In the genomic region with DNA sequence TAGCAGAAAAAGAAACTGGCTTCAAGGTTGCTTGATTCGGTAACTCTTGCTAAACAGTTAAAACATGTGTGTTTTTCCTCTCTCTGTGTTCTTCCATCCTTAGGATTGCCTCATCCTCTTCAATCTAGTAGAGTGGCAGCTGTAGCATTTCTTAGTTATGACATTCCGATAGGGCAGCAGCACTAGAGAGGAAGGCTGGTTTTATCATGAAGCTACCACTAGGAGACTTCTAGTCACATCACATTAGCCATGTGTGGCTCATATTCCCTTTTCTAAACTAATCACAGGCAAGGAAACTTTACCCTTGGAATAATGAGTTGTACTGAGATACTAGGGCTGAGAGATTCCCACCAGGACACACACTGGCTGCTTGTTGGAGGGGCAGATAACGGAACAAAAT, we compare ENCODE assay signal across 25 cellular contexts.
DNase-seq lines count a peak whose midpoint lies in the region; ATAC-seq, FAIRE-seq and TF ChIP-seq lines count a peak whose summit lies in the region.
"Had no signal": no experiment of that assay in that cellular context is flagged by ENCODE, and none has a peak within 500 bp of the region (broad histone marks: within the 10 kb centered on the region; RNA-seq: fewer than 3 reads in every experiment).

No MANE protein-coding gene starts in this region.

- no peaks in the 10 kb centered on the region for H3F3A ChIP-seq in PC-3 (ENCODE audit: low read length, unreplicated experiment)

- CTCF ChIA-PET in A549 (lab: Yijun Ruan, JAX): interaction anchor here (0.6 kb wide), 1 partner anchor 9 kb away, joined by 3 read pairs; no protein-coding TSS in a partner anchor
- CTCF ChIA-PET in PC-3 (lab: Charles Lee): no interaction called here

- no peaks in the 10 kb centered on the region for H4K20me1 ChIP-seq in PC-3 (ENCODE audit: low read length)

- POLR2A ChIA-PET in A549 (lab: Yijun Ruan, JAX): no interaction called here
- POLR2A ChIA-PET in PC-3 (lab: Charles Lee; ENCODE audit: unreplicated experiment): no interaction called here

- TF ChIP-seq CTCF in A549 (IDR thresholded peaks at IDR 0.05) (no peak), GM12872 (IDR thresholded peaks at IDR 0.05; ENCODE audit: insufficient read depth, low read depth, low read length) (peak; percentile 19; the same call in 1 of the 3 replicates), PC-3 (conservative IDR thresholded peaks at IDR 0.05; ENCODE audit: low read depth, low read length) (peak; percentile 39), epithelial cell of proximal tubule (conservative IDR thresholded peaks at IDR 0.05; ENCODE audit: low read depth, low read length) (peak; percentile 10)

- peak; percentile 54 to 58; a peak in 3 of 6 replicates for ATAC-seq in A549
- peak; percentile 43 for ATAC-seq in PC-3
- ATAC-seq: CD8-positive, alpha-beta T cell; esophagus mucosa; naive thymus-derived CD4-positive, alpha-beta T cell; T-helper 17 cell had no signal

- TF ChIP-seq RAD21 in A549 (conservative IDR thresholded peaks at IDR 0.05 in 1 of 2, IDR thresholded peaks at IDR 0.05 in 1 of 2): no peak

- H3K27me3 ChIP-seq in PC-3 (ENCODE audit: low read length): no peaks in the 10 kb centered on the region
- H3K27me3 ChIP-seq: stomach, upper lobe of left lung had no signal

- no peak for TF ChIP-seq POLR2A in A549 (IDR thresholded peaks at IDR 0.05; ENCODE audit: low read length)

- no peak overlapping the region for H3K9ac ChIP-seq in PC-3 (ENCODE audit: low read length)
- H3K9ac ChIP-seq: parathyroid adenoma had no signal

- 64% methylated on average over 3 of the region's 3 CpGs for WGBS in A549 (ENCODE audit: missing lambda C conversion rate)

- no peaks in the 10 kb centered on the region for H3K36me3 ChIP-seq in PC-3 (ENCODE audit: low read depth, low read length)
- H3K36me3 ChIP-seq: stomach, upper lobe of left lung, WERI-Rb-1 had no signal

- no peaks in the 10 kb centered on the region for H3K79me2 ChIP-seq in PC-3 (ENCODE audit: low read length)
- H3K79me2 ChIP-seq: parathyroid adenoma had no signal

- DNase-seq in A549 (ENCODE audit: low read depth in 1 of 2, low spot score in 1 of 2) (peak in 1 of 2 experiments; percentile 3), PC-3 (peak; percentile 15), epithelial cell of proximal tubule (ENCODE audit: low read depth) (no peak), NCI-H2227 (lab: John Stamatoyannopoulos, UW; ENCODE audit: unreplicated experiment) (no peak), activated gamma-delta T cell (lab: John Stamatoyannopoulos, UW) (no peak), HPDE6-E6E7 (ENCODE audit: extremely low spot score) (no peak)
- DNase-seq in stimulated activated CD4-positive, alpha-beta T cell treated with anti-CD3 and anti-CD28 coated beads, Interleukin-4, amount 100 ng/mL, for 24 hours: no peak
- DNase-seq: activated CD4-positive, alpha-beta memory T cell treated with anti-CD3 and anti-CD28 coated beads, Interleukin-2, amount 10 ng/mL, durations not matched to agents 7 days and 5 days; activated T-cell treated with anti-CD3 and anti-CD28 coated beads, Interleukin-2, amount 50 U/mL, for 48 hours; CD8-positive, alpha-beta T cell; DND-41; glutamatergic neuron; naive thymus-derived CD4-positive, alpha-beta T cell; NCI-H1417; NCI-H226; SHP77; stimulated activated CD4-positive, alpha-beta T cell treated with anti-CD3 and anti-CD28 coated beads, Interleukin-2, amount 100 ng/mL, for 24 hours; stomach; T-helper 17 cell; upper lobe of left lung; WERI-Rb-1 had no signal

- intact Hi-C loops in PC-3 (cut with micrococcal nuclease): no loop called here

- BruUV-seq in PC-3 (replicated peaks; lab: Mats Ljungman, UMichigan): no TSS peak

- no peak overlapping the region for H3K27ac ChIP-seq in A549
- H3K27ac ChIP-seq in PC-3 (ENCODE audit: low read length): no peak overlapping the region
- H3K27ac ChIP-seq: parathyroid adenoma, stomach, upper lobe of left lung, WERI-Rb-1 had no signal

- no peaks in the 10 kb centered on the region for H3K4me1 ChIP-seq in A549
- no peaks in the 10 kb centered on the region for H3K4me1 ChIP-seq in PC-3 (ENCODE audit: insufficient read depth, low read length)
- H3K4me1 ChIP-seq: parathyroid adenoma, stomach, upper lobe of left lung had no signal

- H3K4me2 ChIP-seq in A549 (no peak overlapping the region), PC-3 (ENCODE audit: low read length) (no peak overlapping the region)

- no peaks in the 10 kb centered on the region for H3K9me2 ChIP-seq in PC-3 (replicated peaks; ENCODE audit: low read length)

- no peak overlapping the region for H2AFZ ChIP-seq in PC-3 (ENCODE audit: low read length)
- H2AFZ ChIP-seq: parathyroid adenoma had no signal

- FAIRE-seq in A549 (lab: Jason Lieb, UNC): no peak
- FAIRE-seq: islet of Langerhans had no signal

- no peak for TF ChIP-seq EP300 in A549 (IDR thresholded peaks at IDR 0.05)

- H3K4me3 ChIP-seq in A549 (no peak overlapping the region), PC-3 (ENCODE audit: low read length) (no peak overlapping the region), epithelial cell of proximal tubule (ENCODE audit: low read depth, low read length) (no peak overlapping the region)
- H3K4me3 ChIP-seq: stomach, upper lobe of left lung had no signal

- H3K9me3 ChIP-seq in A549 (no peaks in the 10 kb centered on the region), PC-3 (ENCODE audit: low read length) (no peaks in the 10 kb centered on the region)
- H3K9me3 ChIP-seq: stomach, upper lobe of left lung had no signal

TF ChIP-seq in A549, 52 proteins besides CTCF, POLR2A, EP300 and RAD21:
- no peak for TF ChIP-seq EHF (CRISPR knock-in tag; IDR thresholded peaks at IDR 0.05)
- no peak for TF ChIP-seq PHF8 (IDR thresholded peaks at IDR 0.05; ENCODE audit: borderline replicate concordance, low read depth)
- TF ChIP-seq RCOR1 (IDR thresholded peaks at IDR 0.05; ENCODE audit: low read depth, low read length): no peak
- no peak for TF ChIP-seq ZC3H11A (IDR thresholded peaks at IDR 0.05)
- TF ChIP-seq POLR2AphosphoS2 (conservative IDR thresholded peaks at IDR 0.05; ENCODE audit: low read length): no peak
- TF ChIP-seq HOXB13 (CRISPR knock-in tag; IDR thresholded peaks at IDR 0.05; ENCODE audit: low read depth): no peak
- no peak for TF ChIP-seq RARB (CRISPR knock-in tag; IDR thresholded peaks at IDR 0.05)
- no peak for TF ChIP-seq CEBPB (IDR thresholded peaks at IDR 0.05)
- no peak for TF ChIP-seq ZSCAN20 (CRISPR knock-in tag; IDR thresholded peaks at IDR 0.05)
- TF ChIP-seq, protein P1, sequence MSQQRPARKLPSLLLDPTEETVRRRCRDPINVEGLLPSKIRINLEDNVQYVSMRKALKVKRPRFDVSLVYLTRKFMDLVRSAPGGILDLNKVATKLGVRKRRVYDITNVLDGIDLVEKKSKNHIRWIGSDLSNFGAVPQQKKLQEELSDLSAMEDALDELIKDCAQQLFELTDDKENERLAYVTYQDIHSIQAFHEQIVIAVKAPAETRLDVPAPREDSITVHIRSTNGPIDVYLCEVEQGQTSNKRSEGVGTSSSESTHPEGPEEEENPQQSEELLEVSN (IDR thresholded peaks at IDR 0.05; ENCODE audit: borderline replicate concordance, low read depth): no peak
- no peak for TF ChIP-seq MAFK (IDR thresholded peaks at IDR 0.05; ENCODE audit: partially characterized antibody)
- TF ChIP-seq, protein P2, sequence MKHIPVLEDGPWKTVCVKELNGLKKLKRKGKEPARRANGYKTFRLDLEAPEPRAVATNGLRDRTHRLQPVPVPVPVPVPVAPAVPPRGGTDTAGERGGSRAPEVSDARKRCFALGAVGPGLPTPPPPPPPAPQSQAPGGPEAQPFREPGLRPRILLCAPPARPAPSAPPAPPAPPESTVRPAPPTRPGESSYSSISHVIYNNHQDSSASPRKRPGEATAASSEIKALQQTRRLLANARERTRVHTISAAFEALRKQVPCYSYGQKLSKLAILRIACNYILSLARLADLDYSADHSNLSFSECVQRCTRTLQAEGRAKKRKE (CRISPR knock-in tag; IDR thresholded peaks at IDR 0.05; ENCODE audit: low read depth): no peak
- no peak for TF ChIP-seq TP53 (CRISPR knock-in tag; IDR thresholded peaks at IDR 0.05)
- no peak for TF ChIP-seq MYC (IDR thresholded peaks at IDR 0.05; ENCODE audit: borderline replicate concordance, low read length)
- no peak for TF ChIP-seq CBX8 (IDR thresholded peaks at IDR 0.05)
- no peak for TF ChIP-seq HOXB5 (CRISPR knock-in tag; IDR thresholded peaks at IDR 0.05)
- TF ChIP-seq ZFP36 (IDR thresholded peaks at IDR 0.05; ENCODE audit: borderline replicate concordance, partially characterized antibody): no peak
- TF ChIP-seq, protein P3, sequence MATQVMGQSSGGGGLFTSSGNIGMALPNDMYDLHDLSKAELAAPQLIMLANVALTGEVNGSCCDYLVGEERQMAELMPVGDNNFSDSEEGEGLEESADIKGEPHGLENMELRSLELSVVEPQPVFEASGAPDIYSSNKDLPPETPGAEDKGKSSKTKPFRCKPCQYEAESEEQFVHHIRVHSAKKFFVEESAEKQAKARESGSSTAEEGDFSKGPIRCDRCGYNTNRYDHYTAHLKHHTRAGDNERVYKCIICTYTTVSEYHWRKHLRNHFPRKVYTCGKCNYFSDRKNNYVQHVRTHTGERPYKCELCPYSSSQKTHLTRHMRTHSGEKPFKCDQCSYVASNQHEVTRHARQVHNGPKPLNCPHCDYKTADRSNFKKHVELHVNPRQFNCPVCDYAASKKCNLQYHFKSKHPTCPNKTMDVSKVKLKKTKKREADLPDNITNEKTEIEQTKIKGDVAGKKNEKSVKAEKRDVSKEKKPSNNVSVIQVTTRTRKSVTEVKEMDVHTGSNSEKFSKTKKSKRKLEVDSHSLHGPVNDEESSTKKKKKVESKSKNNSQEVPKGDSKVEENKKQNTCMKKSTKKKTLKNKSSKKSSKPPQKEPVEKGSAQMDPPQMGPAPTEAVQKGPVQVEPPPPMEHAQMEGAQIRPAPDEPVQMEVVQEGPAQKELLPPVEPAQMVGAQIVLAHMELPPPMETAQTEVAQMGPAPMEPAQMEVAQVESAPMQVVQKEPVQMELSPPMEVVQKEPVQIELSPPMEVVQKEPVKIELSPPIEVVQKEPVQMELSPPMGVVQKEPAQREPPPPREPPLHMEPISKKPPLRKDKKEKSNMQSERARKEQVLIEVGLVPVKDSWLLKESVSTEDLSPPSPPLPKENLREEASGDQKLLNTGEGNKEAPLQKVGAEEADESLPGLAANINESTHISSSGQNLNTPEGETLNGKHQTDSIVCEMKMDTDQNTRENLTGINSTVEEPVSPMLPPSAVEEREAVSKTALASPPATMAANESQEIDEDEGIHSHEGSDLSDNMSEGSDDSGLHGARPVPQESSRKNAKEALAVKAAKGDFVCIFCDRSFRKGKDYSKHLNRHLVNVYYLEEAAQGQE (IDR thresholded peaks at IDR 0.05): no peak
- TF ChIP-seq KDM1A (IDR thresholded peaks at IDR 0.05; ENCODE audit: low read depth): no peak
- TF ChIP-seq HOXA7 (CRISPR knock-in tag; IDR thresholded peaks at IDR 0.05): no peak
